ENCODE assay signal across 11 cellular contexts in the genomic region with DNA sequence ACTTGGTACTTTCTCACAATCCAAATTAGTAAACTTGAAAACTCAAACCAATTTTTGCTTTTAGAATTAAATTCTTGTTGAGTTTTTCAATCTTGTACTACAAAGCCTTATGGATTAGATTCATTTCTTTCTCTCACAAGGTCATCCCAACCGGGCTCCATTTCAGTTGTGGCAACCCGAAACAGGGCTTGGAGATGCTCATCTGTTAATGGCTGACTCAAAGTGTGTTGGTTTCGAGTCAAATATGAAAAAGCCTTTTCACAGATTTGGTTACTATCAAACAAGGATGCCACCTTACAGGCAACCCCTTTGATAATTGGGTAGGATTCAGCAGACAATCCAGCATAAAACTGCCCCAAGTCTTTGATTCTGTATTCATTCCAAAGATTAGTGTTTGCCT. TPM values are rescaled to one million over a fixed set of nuclear protein-coding genes. Genes with fewer than 3 reads are reported as not detected.
DNase-seq lines count a peak whose midpoint lies in the region; ATAC-seq, FAIRE-seq and TF ChIP-seq lines count a peak whose summit lies in the region.
"Had no signal": no experiment of that assay in that cellular context is flagged by ENCODE, and none has a peak within 500 bp of the region (broad histone marks: within the 10 kb centered on the region; RNA-seq: fewer than 3 reads in every experiment).

No MANE protein-coding gene starts in this region.

- H3K79me2 ChIP-seq in GM23338 (replicated peaks; ENCODE audit: insufficient read depth) (peaks cover 64% of the 10 kb centered on the region), osteoblast (ENCODE audit: insufficient read depth, low read length) (peaks cover 55% of the 10 kb centered on the region)

- peaks cover 42% of the 10 kb centered on the region for H3K36me3 Mint-ChIP-seq in GM23338 (ENCODE audit: low read depth)

- CTCF ChIA-PET in AG04449 (lab: Yijun Ruan, JAX): interaction anchor here (1.2 to 2.4 kb wide), 3 partner anchors 220 to 264 kb away, joined by 3 to 8 read pairs (median 3); no protein-coding TSS in a partner anchor

- no peak overlapping the region for H3K4me3 Mint-ChIP-seq in GM23338

- no peaks in the 10 kb centered on the region for H3K27me3 Mint-ChIP-seq in GM23338 (ENCODE audit: insufficient read depth, low read depth, poor library complexity)
- H3K27me3 Mint-ChIP-seq: activated B cell treated with CpG ODN at 0.5 μM for 24 hours had no signal

- H3K27ac ChIP-seq in GM23338 (ENCODE audit: low read depth) (no peak overlapping the region), dorsolateral prefrontal cortex (peak overlapping the region in 17 of 59 donors; percentile 6 to 100 (median 99)), osteoblast (ENCODE audit: low read depth, low read length) (no peak overlapping the region)

- no peak for TF ChIP-seq CTCF in AG04449 (IDR thresholded peaks at IDR 0.05; ENCODE audit: insufficient read depth, low read length, missing control alignments)
- no peak for TF ChIP-seq CTCF in GM23338 (conservative IDR thresholded peaks at IDR 0.05; ENCODE audit: low read depth in 2 of 2)
- TF ChIP-seq CTCF in dorsolateral prefrontal cortex (IDR thresholded peaks at IDR 0.05 in 54 of 56, conservative IDR thresholded peaks at IDR 0.05 in 2 of 56; ENCODE audit: low read depth in 1 of 56, partially characterized antibody in 56 of 56): no peak
- no peak for TF ChIP-seq CTCF in osteoblast (IDR thresholded peaks at IDR 0.05; ENCODE audit: extremely low read depth, low read depth, low read length)
- TF ChIP-seq CTCF in GM13976 (IDR thresholded peaks at IDR 0.05; ENCODE audit: borderline replicate concordance, control extremely low read depth, extremely low read depth, insufficient read depth, missing control alignments): no peak

- no peaks in the 10 kb centered on the region for H3K9me3 ChIP-seq in osteoblast (ENCODE audit: low read depth, low read length)

- in situ Hi-C loops in GM13976 (cut with MboI; ENCODE audit: low sequenced_read_pairs, unreplicated experiment): no loop called here

- H3K4me1 ChIP-seq in GM23338 (ENCODE audit: insufficient read depth) (peaks cover 37% of the 10 kb centered on the region), osteoblast (ENCODE audit: insufficient read depth, low read length) (peaks cover 38% of the 10 kb centered on the region)

- H3K27me3 ChIP-seq in GM23338 (ENCODE audit: insufficient read depth) (no peaks in the 10 kb centered on the region), dorsolateral prefrontal cortex (no peaks in the 10 kb centered on the region), osteoblast (ENCODE audit: insufficient read depth, low read length) (no peaks in the 10 kb centered on the region)

- no peaks in the 10 kb centered on the region for H3K9me2 ChIP-seq in GM23338 (ENCODE audit: insufficient read depth)

- ATAC-seq in GM23338: no peak
- ATAC-seq in GM21825 (IDR thresholded peaks at IDR 0.05; ENCODE audit: unreplicated experiment): no peak

- H3K9me3 Mint-ChIP-seq in GM23338: no peaks in the 10 kb centered on the region
- H3K9me3 Mint-ChIP-seq: activated B cell treated with CpG ODN at 0.5 μM for 24 hours had no signal

- H3K4me3 ChIP-seq in AG04449 (ENCODE audit: low read depth, low read length): peak overlapping the region; percentile 84
- H3K4me3 ChIP-seq in GM23338: peak overlapping the region; percentile 83
- H3K4me3 ChIP-seq in dorsolateral prefrontal cortex: peak overlapping the region; percentile 55 to 99 (median 86)
- H3K4me3 ChIP-seq in osteoblast (ENCODE audit: insufficient read depth, low read length): peak overlapping the region; percentile 85

- H4K20me1 ChIP-seq in GM23338 (replicated peaks; ENCODE audit: insufficient read depth) (peaks cover 22% of the 10 kb centered on the region; the same call in 1 of the 2 replicates), osteoblast (ENCODE audit: insufficient read depth, low read length) (peaks cover 30% of the 10 kb centered on the region)

- no peak for FAIRE-seq in HTR-8/SVneo (lab: Jason Lieb, UNC)

- H3K36me3 ChIP-seq in GM23338 (ENCODE audit: insufficient read depth) (peaks cover 8% of the 10 kb centered on the region; the same call in 1 of the 2 replicates), osteoblast (ENCODE audit: insufficient read depth, low read length) (peaks cover 28% of the 10 kb centered on the region)

- POLR2A ChIA-PET in AG04449 (lab: Yijun Ruan, JAX): interaction anchor here (0.6 kb wide), 1 partner anchor 123 kb away, joined by 3 read pairs; no protein-coding TSS in a partner anchor

- DNase-seq in AG04449 (ENCODE audit: low read depth, low spot score): no peak
- DNase-seq in GM23338 (ENCODE audit: low spot score): no peak
- DNase-seq in dorsolateral prefrontal cortex: no peak
- no peak for DNase-seq in osteoblast (ENCODE audit: insufficient read length, low spot score, missing footprints)
- no peak for DNase-seq in NCI-H2081 treated with DMSO at 0.1 percent for 48 hours (lab: John Stamatoyannopoulos, UW)
- no peak for DNase-seq in GM13976 (ENCODE audit: low spot score)
- DNase-seq in HTR-8/SVneo (ENCODE audit: insufficient read length, low spot score): no peak
- DNase-seq: activated B cell treated with CpG ODN at 0.5 μM for 24 hours, HCEC 1CT, NCI-H1436 had no signal

- no peaks in the 10 kb centered on the region for H3F3A ChIP-seq in GM23338 (replicated peaks; ENCODE audit: low read depth)

- H3K27ac Mint-ChIP-seq in GM23338: no peak overlapping the region; the same call in 1 of the 2 replicates

- intact Hi-C loops in dorsolateral prefrontal cortex (cut with DNase I): loop anchor here in 1 of 2 donors (5.0 kb wide), 2 partner anchors 221 to 1461 kb away; partner anchors contain the start of gene ACVR2B

- H3K4me1 Mint-ChIP-seq in GM23338: peaks cover 30% of the 10 kb centered on the region

- H3K4me2 ChIP-seq in GM23338 (peak overlapping the region; percentile 91), osteoblast (ENCODE audit: insufficient read depth, low read length) (peak overlapping the region; percentile 97)

- H2AFZ ChIP-seq in GM23338: no peak overlapping the region
- no peak overlapping the region for H2AFZ ChIP-seq in osteoblast (ENCODE audit: low read length)

TF ChIP-seq in GM23338, 12 proteins besides CTCF, POLR2A, EP300 and RAD21 (continues in another document):
- TF ChIP-seq POLR2AphosphoS5 (IDR thresholded peaks at IDR 0.05; ENCODE audit: low read depth) (no peak), CREB1 (CRISPR knock-in tag; IDR thresholded peaks at IDR 0.05; ENCODE audit: low read depth) (no peak), STAT1 (IDR thresholded peaks at IDR 0.05; ENCODE audit: unreplicated experiment) (no peak)
- TF ChIP-seq, protein P1, sequence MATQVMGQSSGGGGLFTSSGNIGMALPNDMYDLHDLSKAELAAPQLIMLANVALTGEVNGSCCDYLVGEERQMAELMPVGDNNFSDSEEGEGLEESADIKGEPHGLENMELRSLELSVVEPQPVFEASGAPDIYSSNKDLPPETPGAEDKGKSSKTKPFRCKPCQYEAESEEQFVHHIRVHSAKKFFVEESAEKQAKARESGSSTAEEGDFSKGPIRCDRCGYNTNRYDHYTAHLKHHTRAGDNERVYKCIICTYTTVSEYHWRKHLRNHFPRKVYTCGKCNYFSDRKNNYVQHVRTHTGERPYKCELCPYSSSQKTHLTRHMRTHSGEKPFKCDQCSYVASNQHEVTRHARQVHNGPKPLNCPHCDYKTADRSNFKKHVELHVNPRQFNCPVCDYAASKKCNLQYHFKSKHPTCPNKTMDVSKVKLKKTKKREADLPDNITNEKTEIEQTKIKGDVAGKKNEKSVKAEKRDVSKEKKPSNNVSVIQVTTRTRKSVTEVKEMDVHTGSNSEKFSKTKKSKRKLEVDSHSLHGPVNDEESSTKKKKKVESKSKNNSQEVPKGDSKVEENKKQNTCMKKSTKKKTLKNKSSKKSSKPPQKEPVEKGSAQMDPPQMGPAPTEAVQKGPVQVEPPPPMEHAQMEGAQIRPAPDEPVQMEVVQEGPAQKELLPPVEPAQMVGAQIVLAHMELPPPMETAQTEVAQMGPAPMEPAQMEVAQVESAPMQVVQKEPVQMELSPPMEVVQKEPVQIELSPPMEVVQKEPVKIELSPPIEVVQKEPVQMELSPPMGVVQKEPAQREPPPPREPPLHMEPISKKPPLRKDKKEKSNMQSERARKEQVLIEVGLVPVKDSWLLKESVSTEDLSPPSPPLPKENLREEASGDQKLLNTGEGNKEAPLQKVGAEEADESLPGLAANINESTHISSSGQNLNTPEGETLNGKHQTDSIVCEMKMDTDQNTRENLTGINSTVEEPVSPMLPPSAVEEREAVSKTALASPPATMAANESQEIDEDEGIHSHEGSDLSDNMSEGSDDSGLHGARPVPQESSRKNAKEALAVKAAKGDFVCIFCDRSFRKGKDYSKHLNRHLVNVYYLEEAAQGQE (IDR thresholded peaks at IDR 0.05; ENCODE audit: unreplicated experiment): no peak

RNA-seq across cellular contexts. Expression of gene EPM2AIP1, which starts 1.8 kb away (rescaled TPM):
- 7.0 and 10.6 TPM in 2 replicates for total RNA-seq in GM23338 (2014; rRNA removed; shearing (Covaris generic))
- polyA plus RNA-seq in GM23338 (2016; fragmentation: Nextera tagmentation; extraction: Ambion mirVana): 5.0 and 7.2 TPM in 2 replicates
- total RNA-seq in dorsolateral prefrontal cortex (10 to 100 TPM; 17.7 to 59.5 (median 45.5) TPM), osteoblast (22.8 and 28.0 TPM in 2 replicates)

RNA-seq across cellular contexts. Expression of gene MLH1, which starts 2.2 kb away (rescaled TPM):
- 52.0 and 58.0 TPM in 2 replicates for total RNA-seq in GM23338 (2014; rRNA removed; shearing (Covaris generic))
- 31.7 and 32.4 TPM in 2 replicates for polyA plus RNA-seq in GM23338 (2016; fragmentation: Nextera tagmentation; extraction: Ambion mirVana)
- total RNA-seq in dorsolateral prefrontal cortex: 10 to 100 TPM; 21.0 to 55.1 (median 30.6) TPM
- total RNA-seq in osteoblast: 45.4 and 53.6 TPM in 2 replicates

RNA-seq across cellular contexts. Expression of gene TRANK1, which starts 46.3 kb away (rescaled TPM):
- total RNA-seq in GM23338 (2014; rRNA removed; shearing (Covaris generic)): 6.7 and 7.1 TPM in 2 replicates
- polyA plus RNA-seq in GM23338 (2016; fragmentation: Nextera tagmentation; extraction: Ambion mirVana): 1.8 and 2.3 TPM in 2 replicates
- total RNA-seq in dorsolateral prefrontal cortex (100 to 1,000 TPM in 1 of 120 experiments, 10 to 100 TPM in 119; 20.2 to 106 (median 56.2) TPM), osteoblast (29.8 and 30.8 TPM in 2 replicates)
